Comparison of ENCODE assay signal across 11 cellular contexts in genomic region chr18:5463390-5463789, GRCh38.
DNase-seq lines count a peak whose midpoint lies in the region; ATAC-seq, FAIRE-seq and TF ChIP-seq lines count a peak whose summit lies in the region.
"Had no signal": no experiment of that assay in that cellular context is flagged by ENCODE, and none has a peak within 500 bp of the region (broad histone marks: within the 10 kb centered on the region; RNA-seq: fewer than 3 reads in every experiment).

No MANE protein-coding gene starts in this region.

- peak; percentile 89 for FAIRE-seq in bronchial epithelial cell (lab: Jason Lieb, UNC)

- peak; percentile 51 for DNase-seq in M059J (ENCODE audit: low read depth)
- DNase-seq in bronchial epithelial cell (ENCODE audit: low read depth): no peak
- DNase-seq in left lobe of liver (ENCODE audit: low spot score): no peak
- peak; percentile 69 to 91 for DNase-seq in tibial artery
- DNase-seq in activated naive CD4-positive, alpha-beta T cell (lab: John Stamatoyannopoulos, UW): no peak
- DNase-seq in RKO (ENCODE audit: low spot score): no peak
- DNase-seq in anterior cingulate cortex (lab: John Stamatoyannopoulos, UW): no peak
- DNase-seq: activated CD8-positive, alpha-beta T cell treated with anti-CD3 and anti-CD28 coated beads, Interleukin-2, amount 10 ng/mL, durations not matched to agents 7 days and 5 days; amygdala; NCI-H1105 treated with DMSO at 0.1 percent for 48 hours had no signal

- H3K4me3 ChIP-seq in bronchial epithelial cell (ENCODE audit: low read depth, low read length) (no peak overlapping the region), tibial artery (no peak overlapping the region)
- H3K4me3 ChIP-seq: SK-N-MC had no signal

- no peak for TF ChIP-seq CTCF in bronchial epithelial cell (IDR thresholded peaks at IDR 0.05; ENCODE audit: insufficient read depth, low read length, severe bottlenecking)
- TF ChIP-seq CTCF in tibial artery (IDR thresholded peaks at IDR 0.05): no peak

- H3K9me3 ChIP-seq in tibial artery: no peaks in the 10 kb centered on the region

- H3K4me1 ChIP-seq in tibial artery: no peaks in the 10 kb centered on the region

- no peak overlapping the region for H3K27ac ChIP-seq in tibial artery
- H3K27ac ChIP-seq: SK-N-MC had no signal

- peak; percentile 18 for ATAC-seq in left lobe of liver
- ATAC-seq: activated CD8-positive, alpha-beta T cell treated with anti-CD3 and anti-CD28 coated beads, Interleukin-2, amount 10 ng/mL, durations not matched to agents 7 days and 5 days had no signal

- no peaks in the 10 kb centered on the region for H3K27me3 ChIP-seq in bronchial epithelial cell (ENCODE audit: control insufficient read depth, insufficient read depth, low read length)
- H3K27me3 ChIP-seq in tibial artery: no peaks in the 10 kb centered on the region

- intact Hi-C loops in tibial artery (cut with DNase I; ENCODE audit: low total_unique reads): no loop called here

- H3K36me3 ChIP-seq in bronchial epithelial cell (ENCODE audit: control insufficient read depth, insufficient read depth, low read length): no peaks in the 10 kb centered on the region
- H3K36me3 ChIP-seq in tibial artery: no peaks in the 10 kb centered on the region

Comparison
In these comparisons a context has a peak if more than half of its experiments do, and no peak if none do; other contexts are left out.
1. DNase-seq: peak in M059J (single experiment) and tibial artery (2 of 2); none in bronchial epithelial cell (single experiment), left lobe of liver (single experiment), activated naive CD4-positive, alpha-beta T cell (0 of 4), RKO (single experiment) and anterior cingulate cortex (0 of 58).